16 cellular contexts compared by ENCODE assay signal in the genomic region with DNA sequence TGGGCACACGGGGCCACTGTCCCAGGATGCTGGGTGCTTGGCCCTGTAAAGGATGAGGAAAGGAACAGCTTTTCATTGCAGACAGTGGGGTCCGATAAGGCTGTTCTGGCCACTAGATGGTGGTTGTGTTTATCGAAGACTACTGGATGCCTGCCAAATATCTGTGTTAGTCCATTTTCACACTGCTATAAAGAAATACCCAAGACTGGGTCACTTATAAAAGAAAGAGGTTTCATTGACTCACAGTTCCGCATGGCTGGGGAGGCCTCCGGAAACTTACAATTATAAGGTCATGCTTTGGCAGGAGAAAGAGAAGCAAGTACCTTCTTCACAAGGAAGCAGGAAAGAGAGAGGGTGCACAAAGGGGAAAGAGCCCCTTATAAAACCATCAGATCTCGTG. TPM values are rescaled to one million over a fixed set of nuclear protein-coding genes. Genes with fewer than 3 reads are reported as not detected.
DNase-seq lines count a peak whose midpoint lies in the region; ATAC-seq, FAIRE-seq and TF ChIP-seq lines count a peak whose summit lies in the region.
"Had no signal": no experiment of that assay in that cellular context is flagged by ENCODE, and none has a peak within 500 bp of the region (broad histone marks: within the 10 kb centered on the region; RNA-seq: fewer than 3 reads in every experiment).

No MANE protein-coding gene starts in this region.

- H3K27ac ChIP-seq in OCI-LY7 (ENCODE audit: low read depth, low read length, poor library complexity, severe bottlenecking) (no peak overlapping the region), dorsolateral prefrontal cortex (peak overlapping the region in 36 of 59 donors; percentile 1 to 70 (median 32)), sigmoid colon (no peak overlapping the region), HepG2 (ENCODE audit: extremely low read length, insufficient read depth, low read length) (no peak overlapping the region)
- H3K27ac ChIP-seq: SJCRH30 had no signal

- H3K79me2 ChIP-seq in OCI-LY7 (ENCODE audit: insufficient read depth, low read depth, low read length) = no peaks in the 10 kb centered on the region
- H3K79me2 ChIP-seq in HepG2 (ENCODE audit: insufficient read depth, low read length) = no peaks in the 10 kb centered on the region

- TF ChIP-seq EP300 in sigmoid colon (IDR thresholded peaks at IDR 0.05) (no peak), HepG2 (IDR thresholded peaks at IDR 0.05; ENCODE audit: low read depth in 2 of 2, low read length in 2 of 2) (no peak), HepG2 (CRISPR knock-in tag; IDR thresholded peaks at IDR 0.05; ENCODE audit: borderline replicate concordance) (no peak)

- no peaks in the 10 kb centered on the region for H3K36me3 ChIP-seq in OCI-LY7 (ENCODE audit: insufficient read depth, low read length)
- peaks cover 0 to 48% (median 7%) of the 10 kb centered on the region in 4 donors for H3K36me3 ChIP-seq in sigmoid colon
- no peaks in the 10 kb centered on the region; a peak in 1 of 5 replicates for H3K36me3 ChIP-seq in HepG2 (replicated peaks in 1 of 2; ENCODE audit: control insufficient read depth in 1 of 2, insufficient read depth in 2 of 2, low read length in 2 of 2)
- H3K36me3 ChIP-seq: SJCRH30 had no signal

- FAIRE-seq in HepG2 (lab: Jason Lieb, UNC) = no peak
- FAIRE-seq: GM18507 had no signal

- POLR2A ChIA-PET in OCI-LY7 (lab: Charles Lee) = interaction anchor here (1.2 kb wide), 1 partner anchor 12 kb away, joined by 3 read pairs; no protein-coding TSS in a partner anchor
- POLR2A ChIA-PET in HepG2 (lab: Yijun Ruan, JAX) = no interaction called here

- no peak overlapping the region for H3K4me3 ChIP-seq in OCI-LY7 (ENCODE audit: low read depth, low read length, poor library complexity, severe bottlenecking)
- no peak overlapping the region for H3K4me3 ChIP-seq in dorsolateral prefrontal cortex
- no peak overlapping the region for H3K4me3 ChIP-seq in retinal pigment epithelial cell (ENCODE audit: low read length)
- H3K4me3 ChIP-seq in sigmoid colon = no peak overlapping the region
- H3K4me3 ChIP-seq in HepG2 (replicated peaks in 1 of 3; ENCODE audit: insufficient read depth in 1 of 3, low read depth in 2 of 3, low read length in 3 of 3) = no peak overlapping the region
- H3K4me3 ChIP-seq: SJCRH30, skin epidermis had no signal

- intact Hi-C loops in OCI-LY7 (cut with micrococcal nuclease; ENCODE audit: unreplicated experiment) (loop anchor here (5.0 to 10.0 kb wide), 3 partner anchors 115 to 685 kb away; no protein-coding TSS in a partner anchor), dorsolateral prefrontal cortex (cut with DNase I) (loop anchor here (5.0 to 10.0 kb wide), 6 partner anchors 55 to 400 kb away; a partner anchor contains a TSS), sigmoid colon (cut with DNase I) (loop anchor here (5.0 kb wide), 1 partner anchor 50 kb away; no protein-coding TSS in a partner anchor), HepG2 (cut with micrococcal nuclease; ENCODE audit: unreplicated experiment) (no loop called here)

- DNase-seq in DMS153 (lab: John Stamatoyannopoulos, UW) = peak; percentile 17
- no peak for DNase-seq in DMS153 treated with DMSO at 0.1 percent for 48 hours (lab: John Stamatoyannopoulos, UW; ENCODE audit: unreplicated experiment)
- no peak for DNase-seq in OCI-LY7 (ENCODE audit: low spot score)
- DNase-seq in dorsolateral prefrontal cortex = no peak
- no peak for DNase-seq in retinal pigment epithelial cell (ENCODE audit: low read depth)
- no peak for DNase-seq in sigmoid colon
- no peak for DNase-seq in HepG2 (ENCODE audit: low spot score)
- DNase-seq in SW 1271 (lab: John Stamatoyannopoulos, UW) = no peak
- DNase-seq: 8988T; activated naive CD4-positive, alpha-beta T cell; DND-41; effector memory CD4-positive, alpha-beta T cell; NCI-H2029 treated with DMSO at 0.1 percent for 48 hours had no signal

- H3K4me1 ChIP-seq in OCI-LY7 (ENCODE audit: insufficient read depth, low read length, poor library complexity, severe bottlenecking) (no peaks in the 10 kb centered on the region), sigmoid colon (no peaks in the 10 kb centered on the region), HepG2 (ENCODE audit: insufficient read depth, low read length) (no peaks in the 10 kb centered on the region)
- H3K4me1 ChIP-seq: SJCRH30 had no signal

- H3K4me2 ChIP-seq in OCI-LY7 (ENCODE audit: low read length) = no peak overlapping the region
- no peak overlapping the region for H3K4me2 ChIP-seq in HepG2 (ENCODE audit: low read depth, low read length)

- TF ChIP-seq RAD21 in HepG2 (CRISPR knock-in tag; IDR thresholded peaks at IDR 0.05) = no peak

- H3K9me2 ChIP-seq in OCI-LY7 (ENCODE audit: insufficient read depth, low read length) = no peaks in the 10 kb centered on the region

- no peak overlapping the region for H2AFZ ChIP-seq in OCI-LY7 (ENCODE audit: low read length)
- H2AFZ ChIP-seq in HepG2 (ENCODE audit: low read length) = no peak overlapping the region

- BruUV-seq in OCI-LY7 (replicated peaks; lab: Mats Ljungman, UMichigan) (no TSS peak), HepG2 (replicated peaks; lab: Mats Ljungman, UMichigan) (no TSS peak)

- TF ChIP-seq POLR2A in sigmoid colon (IDR thresholded peaks at IDR 0.05) (no peak), HepG2 (IDR thresholded peaks at IDR 0.05; ENCODE audit: insufficient read depth in 1 of 2, low read depth in 2 of 2, low read length in 2 of 2) (no peak)

- TF ChIP-seq CTCF in OCI-LY7 (conservative IDR thresholded peaks at IDR 0.05; ENCODE audit: low read length) (0 out of 2 replicates have a peak, but pooled peaks have one; percentile 18), dorsolateral prefrontal cortex (IDR thresholded peaks at IDR 0.05 in 54 of 56, conservative IDR thresholded peaks at IDR 0.05 in 2 of 56; ENCODE audit: low read depth in 1 of 56, partially characterized antibody in 56 of 56) (peak in 10 of 56 donors; percentile 8 to 37 (median 20)), retinal pigment epithelial cell (conservative IDR thresholded peaks at IDR 0.05; ENCODE audit: low read depth, low read length) (peak; percentile 29), sigmoid colon (IDR thresholded peaks at IDR 0.05) (no peak), HepG2 (CRISPR knock-in tag; IDR thresholded peaks at IDR 0.05) (no peak)

- H4K20me1 ChIP-seq in OCI-LY7 (ENCODE audit: insufficient read depth, low read length) (no peaks in the 10 kb centered on the region), HepG2 (ENCODE audit: insufficient read depth, low read length) (no peaks in the 10 kb centered on the region)

- H3K9me3 ChIP-seq in OCI-LY7 (ENCODE audit: low read length) = no peaks in the 10 kb centered on the region
- no peaks in the 10 kb centered on the region for H3K9me3 ChIP-seq in sigmoid colon
- H3K9me3 ChIP-seq in HepG2 (ENCODE audit: low read length) = no peaks in the 10 kb centered on the region
- H3K9me3 ChIP-seq: SJCRH30 had no signal

- no peak for ATAC-seq in HepG2

- in situ Hi-C loops in HepG2 (cut with HindIII; ENCODE audit: extremely low pct_ligation_motif_present, low pct_unique_long_range_greater_than_20kb) = loop anchor here (10.0 kb wide), 1 partner anchor 288 kb away; no protein-coding TSS in a partner anchor

- WGBS in sigmoid colon, 2 donors = 71 to 74% methylated on average over 6 of the region's 6 CpGs
- 87% methylated on average over 6 of the region's 6 CpGs for WGBS in HepG2 (ENCODE audit: low lambda C conversion rate)

- no peaks in the 10 kb centered on the region for H3K27me3 ChIP-seq in dorsolateral prefrontal cortex
- no peaks in the 10 kb centered on the region for H3K27me3 ChIP-seq in sigmoid colon
- no peaks in the 10 kb centered on the region for H3K27me3 ChIP-seq in HepG2 (ENCODE audit: control insufficient read depth in 1 of 2, insufficient read depth in 2 of 2, low read length in 2 of 2)
- H3K27me3 ChIP-seq: SJCRH30 had no signal

- H3K9ac ChIP-seq in HepG2 (ENCODE audit: insufficient read depth, low read depth, low read length) = no peak overlapping the region

- CTCF ChIA-PET in OCI-LY7 (lab: Charles Lee; ENCODE audit: unreplicated experiment) (interaction anchor here (1.1 to 1.2 kb wide), 2 partner anchors 52 to 284 kb away, joined by 3 read pairs; no protein-coding TSS in a partner anchor), HepG2 (lab: Yijun Ruan, JAX; ENCODE audit: low intra/inter-chr PET ratio, low total read pairs) (interaction anchor here (1.1 kb wide), 1 partner anchor 52 kb away, joined by 5 read pairs; no protein-coding TSS in a partner anchor)

RNA-seq across cellular contexts. Expression of a gene that starts 32.2 kb away (rescaled TPM):
- 161 and 178 TPM in 2 replicates for total RNA-seq in OCI-LY7 (2014; rRNA removed; shearing (Covaris generic))
- total RNA-seq in OCI-LY7 (2022) = 355 and 375 TPM in 2 replicates
- 100 to 1,000 TPM in 54 of 120 experiments, 10 to 100 TPM in 66; 46.1 to 133 (median 96.3) TPM for total RNA-seq in dorsolateral prefrontal cortex
- total RNA-seq in sigmoid colon = 10 to 100 TPM; 38.3 to 50.1 (median 45.2) TPM
- polyA plus RNA-seq in sigmoid colon = 100 to 1,000 TPM in 1 of 3 donors, 10 to 100 TPM in 2; 55.5 to 109 (median 90.1) TPM
- total RNA-seq in HepG2 (2016; rRNA removed; fragmentation: Illumina TruSeq; extraction: Trizol) = 140 and 180 TPM in 2 replicates
- 54.9 and 58.3 TPM in 2 replicates for total RNA-seq in HepG2 (2016; cell fraction: cytosol; rRNA removed; fragmentation: Illumina TruSeq; extraction: Trizol; ENCODE audit: low read depth)
- total RNA-seq in HepG2 (2016; cell fraction: insoluble cytoplasmic fraction; rRNA removed; fragmentation: Illumina TruSeq; extraction: Trizol) = 130 and 180 TPM in 2 replicates
- 96.5 and 104 TPM in 2 replicates for total RNA-seq in HepG2 (2016; cell fraction: membrane; rRNA removed; fragmentation: Illumina TruSeq; extraction: Trizol)
- total RNA-seq in HepG2 (2016; cell fraction: nucleus; rRNA removed; fragmentation: Illumina TruSeq; extraction: Trizol) = 98.4 and 111 TPM in 2 replicates
- 406 and 460 TPM in 2 replicates for polyA plus RNA-seq in HepG2 (2011; rRNA removed)
- 317 and 416 TPM in 2 replicates for polyA plus RNA-seq in HepG2 (2011; cell fraction: cytosol; rRNA removed)
- polyA plus RNA-seq in HepG2 (2011; cell fraction: nucleus; rRNA removed) = 244 and 272 TPM in 2 replicates
- 137 and 249 TPM in 2 replicates for polyA plus RNA-seq in HepG2 (2012)
- polyA plus RNA-seq in HepG2 (2016; cell fraction: cytosol; fragmentation: Illumina TruSeq; extraction: Trizol; ENCODE audit: low read depth) = 43.9 and 53.1 TPM in 2 replicates
- polyA plus RNA-seq in HepG2 (2016; cell fraction: insoluble cytoplasmic fraction; fragmentation: Illumina TruSeq; extraction: Trizol; ENCODE audit: low read depth) = 204 and 207 TPM in 2 replicates
- 86.2 and 94.6 TPM in 2 replicates for polyA plus RNA-seq in HepG2 (2016; cell fraction: membrane; fragmentation: Illumina TruSeq; extraction: Trizol; ENCODE audit: low read depth)
- polyA plus RNA-seq in HepG2 (2016; cell fraction: nucleus; fragmentation: Illumina TruSeq; extraction: Trizol; ENCODE audit: insufficient read depth, low read depth) = 141 and 166 TPM in 2 replicates
- polyA minus RNA-seq in HepG2 (2011; rRNA and poly(A)+ RNA removed; ENCODE audit: low replicate concordance) = 365 and 608 TPM in 2 replicates
- 230 and 276 TPM in 2 replicates for polyA minus RNA-seq in HepG2 (2011; cell fraction: cytosol; rRNA and poly(A)+ RNA removed)
- polyA minus RNA-seq in HepG2 (2011; cell fraction: nucleus; rRNA and poly(A)+ RNA removed) = 219 and 236 TPM in 2 replicates

RNA-seq across cellular contexts. Expression of a gene that starts 57.9 kb away (rescaled TPM):
- 70.3 and 81.7 TPM in 2 replicates for total RNA-seq in OCI-LY7 (2014; rRNA removed; shearing (Covaris generic))
- 81.3 and 84.5 TPM in 2 replicates for total RNA-seq in OCI-LY7 (2022)
- 10 to 100 TPM; 14.1 to 56.5 (median 30.5) TPM for total RNA-seq in dorsolateral prefrontal cortex
- 10 to 100 TPM; 18.8 to 40.9 (median 24.1) TPM for total RNA-seq in sigmoid colon
- polyA plus RNA-seq in sigmoid colon = 10 to 100 TPM; 64.9 to 97.3 (median 87.3) TPM
- total RNA-seq in HepG2 (2016; rRNA removed; fragmentation: Illumina TruSeq; extraction: Trizol) = 78.3 and 100 TPM in 2 replicates
- 39.7 and 45.3 TPM in 2 replicates for total RNA-seq in HepG2 (2016; cell fraction: cytosol; rRNA removed; fragmentation: Illumina TruSeq; extraction: Trizol; ENCODE audit: low read depth)
- total RNA-seq in HepG2 (2016; cell fraction: insoluble cytoplasmic fraction; rRNA removed; fragmentation: Illumina TruSeq; extraction: Trizol) = 82.1 and 105 TPM in 2 replicates
- total RNA-seq in HepG2 (2016; cell fraction: membrane; rRNA removed; fragmentation: Illumina TruSeq; extraction: Trizol) = 67.8 and 73.9 TPM in 2 replicates
- 32.3 and 39.6 TPM in 2 replicates for total RNA-seq in HepG2 (2016; cell fraction: nucleus; rRNA removed; fragmentation: Illumina TruSeq; extraction: Trizol)
- polyA plus RNA-seq in HepG2 (2011; rRNA removed) = 14.0 and 19.5 TPM in 2 replicates
- polyA plus RNA-seq in HepG2 (2011; cell fraction: cytosol; rRNA removed) = 11.4 and 15.5 TPM in 2 replicates
- 4.5 and 4.6 TPM in 2 replicates for polyA plus RNA-seq in HepG2 (2011; cell fraction: nucleus; rRNA removed)
- polyA plus RNA-seq in HepG2 (2012) = 24.6 and 36.2 TPM in 2 replicates
- polyA plus RNA-seq in HepG2 (2016; cell fraction: cytosol; fragmentation: Illumina TruSeq; extraction: Trizol; ENCODE audit: low read depth) = 46.7 and 63.3 TPM in 2 replicates
- polyA plus RNA-seq in HepG2 (2016; cell fraction: insoluble cytoplasmic fraction; fragmentation: Illumina TruSeq; extraction: Trizol; ENCODE audit: low read depth) = 121 TPM in 2 replicates
- 69.8 and 73.0 TPM in 2 replicates for polyA plus RNA-seq in HepG2 (2016; cell fraction: membrane; fragmentation: Illumina TruSeq; extraction: Trizol; ENCODE audit: low read depth)
- polyA plus RNA-seq in HepG2 (2016; cell fraction: nucleus; fragmentation: Illumina TruSeq; extraction: Trizol; ENCODE audit: insufficient read depth, low read depth) = 58.4 and 59.1 TPM in 2 replicates
- polyA minus RNA-seq in HepG2 (2011; rRNA and poly(A)+ RNA removed; ENCODE audit: low replicate concordance) = 8.0 and 33.3 TPM in 2 replicates
- polyA minus RNA-seq in HepG2 (2011; cell fraction: cytosol; rRNA and poly(A)+ RNA removed) = 5.6 and 6.7 TPM in 2 replicates
- 5.8 and 6.7 TPM in 2 replicates for polyA minus RNA-seq in HepG2 (2011; cell fraction: nucleus; rRNA and poly(A)+ RNA removed)

Comparison
In these comparisons a context has a peak if more than half of its experiments do, and no peak if none do; other contexts are left out.
1. H3K27ac ChIP-seq: peak in dorsolateral prefrontal cortex (36 of 59); none in OCI-LY7 (single experiment), sigmoid colon (0 of 4) and HepG2 (single experiment).
2. CTCF ChIP-seq: peak in OCI-LY7 (single experiment) and retinal pigment epithelial cell (single experiment); none in sigmoid colon (0 of 4) and HepG2 (single experiment).